In genomic region chr6:137798261-137798660, GRCh38 we compare ENCODE assay signal across 19 cellular contexts.
DNase-seq lines count a peak whose midpoint lies in the region; ATAC-seq, FAIRE-seq and TF ChIP-seq lines count a peak whose summit lies in the region.
"Had no signal": no experiment of that assay in that cellular context is flagged by ENCODE, and none has a peak within 500 bp of the region (broad histone marks: within the 10 kb centered on the region; RNA-seq: fewer than 3 reads in every experiment).

No MANE protein-coding gene starts in this region.

- H3K4me1 ChIP-seq in effector memory CD4-positive, alpha-beta T cell (ENCODE audit: control insufficient read depth, insufficient read depth, low read length, poor library complexity, severe bottlenecking), result peaks cover 28% of the 10 kb centered on the region
- H3K4me1 ChIP-seq in osteoblast (ENCODE audit: insufficient read depth, low read length), result peaks cover 13% of the 10 kb centered on the region
- H3K4me1 ChIP-seq: BE2C had no signal

- H3K9me3 ChIP-seq in T-helper 17 cell (ENCODE audit: control insufficient read depth, low read length, poor library complexity, severe bottlenecking) (no peaks in the 10 kb centered on the region), osteoblast (ENCODE audit: low read depth, low read length) (no peaks in the 10 kb centered on the region)
- no peaks in the 10 kb centered on the region for H3K9me3 ChIP-seq in effector memory CD4-positive, alpha-beta T cell (ENCODE audit: control insufficient read depth, low read length)
- H3K9me3 ChIP-seq: BE2C had no signal

- H3K4me2 ChIP-seq in osteoblast (ENCODE audit: insufficient read depth, low read length), result no peak overlapping the region
- H3K4me2 ChIP-seq: GM23338 had no signal

- no peaks in the 10 kb centered on the region for H3K27me3 Mint-ChIP-seq in activated naive CD8-positive, alpha-beta T cell
- H3K27me3 Mint-ChIP-seq in activated naive CD8-positive, alpha-beta T cell treated with anti-CD3 and anti-CD28 coated beads for 36 hours, result no peaks in the 10 kb centered on the region
- H3K27me3 Mint-ChIP-seq in T-helper 17 cell, result no peaks in the 10 kb centered on the region

- H2AFZ ChIP-seq in osteoblast (ENCODE audit: low read length), result no peak overlapping the region
- H2AFZ ChIP-seq: GM23338 had no signal

- H3K27me3 ChIP-seq in effector memory CD4-positive, alpha-beta T cell (replicated peaks; ENCODE audit: control insufficient read depth, insufficient read depth, low read length, poor library complexity, severe bottlenecking), result no peaks in the 10 kb centered on the region
- H3K27me3 ChIP-seq in osteoblast (ENCODE audit: insufficient read depth, low read length), result no peaks in the 10 kb centered on the region
- H3K27me3 ChIP-seq: BE2C had no signal

- H3K79me2 ChIP-seq in osteoblast (ENCODE audit: insufficient read depth, low read length), result no peaks in the 10 kb centered on the region

- ATAC-seq in T-helper 17 cell, result no peak
- ATAC-seq: GM23338 had no signal

- no peaks in the 10 kb centered on the region for H3K36me3 ChIP-seq in effector memory CD4-positive, alpha-beta T cell (ENCODE audit: control insufficient read depth, insufficient read depth, low read length)
- no peaks in the 10 kb centered on the region for H3K36me3 ChIP-seq in osteoblast (ENCODE audit: insufficient read depth, low read length)
- H3K36me3 ChIP-seq: BE2C had no signal

- no peak for DNase-seq in activated naive CD8-positive, alpha-beta T cell treated with anti-CD3 and anti-CD28 coated beads for 36 hours
- DNase-seq in T-helper 17 cell (no peak), osteoblast (ENCODE audit: insufficient read length, low spot score, missing footprints) (peak; percentile 64), GM19239 (ENCODE audit: insufficient read length, low spot score) (no peak), kidney glomerular epithelial cell (lab: John Stamatoyannopoulos, UW) (no peak), NCI-H526 (lab: John Stamatoyannopoulos, UW) (no peak)
- DNase-seq in effector memory CD4-positive, alpha-beta T cell, result no peak
- DNase-seq: 8988T, BE2C, NCI-H187 treated with DMSO at 0.1 percent for 48 hours, NCI-H2171, NCI-H446 treated with DMSO at 0.1 percent for 48 hours, NCI-H748 treated with DMSO at 0.1 percent for 48 hours had no signal

- no peak overlapping the region for H3K4me3 ChIP-seq in effector memory CD4-positive, alpha-beta T cell (ENCODE audit: insufficient read depth, low read depth, low read length, poor library complexity, severe bottlenecking)
- no peak overlapping the region for H3K4me3 ChIP-seq in osteoblast (ENCODE audit: insufficient read depth, low read length)
- H3K4me3 ChIP-seq: GM23338 had no signal

- H3K27ac Mint-ChIP-seq in activated naive CD8-positive, alpha-beta T cell, result peak overlapping the region; percentile 51
- no peak overlapping the region for H3K27ac Mint-ChIP-seq in activated naive CD8-positive, alpha-beta T cell treated with anti-CD3 and anti-CD28 coated beads for 36 hours
- H3K27ac Mint-ChIP-seq in T-helper 17 cell, result peak overlapping the region; percentile 97
- H3K27ac Mint-ChIP-seq: GM23338 had no signal

- H3K27ac ChIP-seq in effector memory CD4-positive, alpha-beta T cell (ENCODE audit: insufficient read depth, low read length, poor library complexity, severe bottlenecking), result peak overlapping the region; percentile 4
- no peak overlapping the region for H3K27ac ChIP-seq in osteoblast (ENCODE audit: low read depth, low read length)
- H3K27ac ChIP-seq: HL-60, RWPE1 had no signal

- H3K36me3 Mint-ChIP-seq in activated naive CD8-positive, alpha-beta T cell, result peaks cover under 1% of the 10 kb centered on the region
- H3K36me3 Mint-ChIP-seq in activated naive CD8-positive, alpha-beta T cell treated with anti-CD3 and anti-CD28 coated beads for 36 hours, result peaks cover under 1% of the 10 kb centered on the region
- H3K36me3 Mint-ChIP-seq in T-helper 17 cell (ENCODE audit: low read depth), result no peaks in the 10 kb centered on the region

- no peak for TF ChIP-seq CTCF in osteoblast (IDR thresholded peaks at IDR 0.05; ENCODE audit: extremely low read depth, low read depth, low read length)

- FAIRE-seq in GM19239 (lab: Jason Lieb, UNC), result no peak
- FAIRE-seq: GM12892, HTR-8/SVneo had no signal

- H3K9me3 Mint-ChIP-seq in activated naive CD8-positive, alpha-beta T cell (ENCODE audit: low read depth), result no peaks in the 10 kb centered on the region
- peaks cover under 1% of the 10 kb centered on the region for H3K9me3 Mint-ChIP-seq in activated naive CD8-positive, alpha-beta T cell treated with anti-CD3 and anti-CD28 coated beads for 36 hours
- H3K9me3 Mint-ChIP-seq: GM23338 had no signal

- no peak overlapping the region for H3K4me3 Mint-ChIP-seq in activated naive CD8-positive, alpha-beta T cell
- no peak overlapping the region for H3K4me3 Mint-ChIP-seq in activated naive CD8-positive, alpha-beta T cell treated with anti-CD3 and anti-CD28 coated beads for 36 hours
- H3K4me3 Mint-ChIP-seq in T-helper 17 cell, result no peak overlapping the region
- H3K4me3 Mint-ChIP-seq: GM23338 had no signal

- peaks cover 65% of the 10 kb centered on the region for H3K4me1 Mint-ChIP-seq in activated naive CD8-positive, alpha-beta T cell (ENCODE audit: low read depth)
- H3K4me1 Mint-ChIP-seq in activated naive CD8-positive, alpha-beta T cell treated with anti-CD3 and anti-CD28 coated beads for 36 hours, result peaks cover 61% of the 10 kb centered on the region
- peaks cover 44% of the 10 kb centered on the region for H3K4me1 Mint-ChIP-seq in T-helper 17 cell

- H4K20me1 ChIP-seq in osteoblast (ENCODE audit: insufficient read depth, low read length), result no peaks in the 10 kb centered on the region
